ENCODE assay signal across 1 cellular context in the genomic region with DNA sequence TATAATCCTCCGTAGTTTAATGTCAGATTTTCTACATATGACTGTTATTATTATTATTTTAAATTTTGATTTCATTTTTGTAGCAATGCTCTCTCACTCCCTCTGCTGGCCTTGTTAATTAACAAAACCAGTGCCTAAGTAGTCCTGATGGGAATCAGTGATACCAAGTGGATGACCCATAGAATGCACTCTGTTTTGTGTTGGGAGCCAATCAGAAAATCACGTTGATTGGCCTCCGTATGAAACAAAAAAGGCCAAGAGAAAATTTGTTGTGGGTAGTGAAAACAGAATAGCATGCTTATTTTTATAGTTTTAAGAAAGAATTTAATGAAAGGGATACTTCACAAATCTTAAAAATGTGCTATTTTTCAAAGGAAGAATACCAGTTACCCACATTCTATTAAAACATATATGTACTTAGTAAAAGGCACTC.
TF ChIP-seq lines count a peak whose summit lies in the region.

No MANE protein-coding gene starts in this region.

TF ChIP-seq in GM23338, 12 proteins besides CTCF, POLR2A, EP300 and RAD21 (continued from another document):
- TF ChIP-seq ZNF331 (CRISPR knock-in tag; IDR thresholded peaks at IDR 0.05; ENCODE audit: low read depth) (no peak), NANOG (IDR thresholded peaks at IDR 0.05; ENCODE audit: borderline replicate concordance) (no peak), POLR2AphosphoS5 (IDR thresholded peaks at IDR 0.05; ENCODE audit: low read depth) (no peak), EZH2 (IDR thresholded peaks at IDR 0.05; ENCODE audit: low read depth, unreplicated experiment) (no peak), JUNB (IDR thresholded peaks at IDR 0.05; ENCODE audit: unreplicated experiment) (no peak), EZH2phosphoT487 (IDR thresholded peaks at IDR 0.05; ENCODE audit: unreplicated experiment) (no peak), ZNF114 (CRISPR knock-in tag; IDR thresholded peaks at IDR 0.05) (no peak), CREB1 (CRISPR knock-in tag; IDR thresholded peaks at IDR 0.05; ENCODE audit: low read depth) (no peak)
- TF ChIP-seq, protein P1, sequence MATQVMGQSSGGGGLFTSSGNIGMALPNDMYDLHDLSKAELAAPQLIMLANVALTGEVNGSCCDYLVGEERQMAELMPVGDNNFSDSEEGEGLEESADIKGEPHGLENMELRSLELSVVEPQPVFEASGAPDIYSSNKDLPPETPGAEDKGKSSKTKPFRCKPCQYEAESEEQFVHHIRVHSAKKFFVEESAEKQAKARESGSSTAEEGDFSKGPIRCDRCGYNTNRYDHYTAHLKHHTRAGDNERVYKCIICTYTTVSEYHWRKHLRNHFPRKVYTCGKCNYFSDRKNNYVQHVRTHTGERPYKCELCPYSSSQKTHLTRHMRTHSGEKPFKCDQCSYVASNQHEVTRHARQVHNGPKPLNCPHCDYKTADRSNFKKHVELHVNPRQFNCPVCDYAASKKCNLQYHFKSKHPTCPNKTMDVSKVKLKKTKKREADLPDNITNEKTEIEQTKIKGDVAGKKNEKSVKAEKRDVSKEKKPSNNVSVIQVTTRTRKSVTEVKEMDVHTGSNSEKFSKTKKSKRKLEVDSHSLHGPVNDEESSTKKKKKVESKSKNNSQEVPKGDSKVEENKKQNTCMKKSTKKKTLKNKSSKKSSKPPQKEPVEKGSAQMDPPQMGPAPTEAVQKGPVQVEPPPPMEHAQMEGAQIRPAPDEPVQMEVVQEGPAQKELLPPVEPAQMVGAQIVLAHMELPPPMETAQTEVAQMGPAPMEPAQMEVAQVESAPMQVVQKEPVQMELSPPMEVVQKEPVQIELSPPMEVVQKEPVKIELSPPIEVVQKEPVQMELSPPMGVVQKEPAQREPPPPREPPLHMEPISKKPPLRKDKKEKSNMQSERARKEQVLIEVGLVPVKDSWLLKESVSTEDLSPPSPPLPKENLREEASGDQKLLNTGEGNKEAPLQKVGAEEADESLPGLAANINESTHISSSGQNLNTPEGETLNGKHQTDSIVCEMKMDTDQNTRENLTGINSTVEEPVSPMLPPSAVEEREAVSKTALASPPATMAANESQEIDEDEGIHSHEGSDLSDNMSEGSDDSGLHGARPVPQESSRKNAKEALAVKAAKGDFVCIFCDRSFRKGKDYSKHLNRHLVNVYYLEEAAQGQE (IDR thresholded peaks at IDR 0.05; ENCODE audit: unreplicated experiment): no peak
- TF ChIP-seq, protein P2, sequence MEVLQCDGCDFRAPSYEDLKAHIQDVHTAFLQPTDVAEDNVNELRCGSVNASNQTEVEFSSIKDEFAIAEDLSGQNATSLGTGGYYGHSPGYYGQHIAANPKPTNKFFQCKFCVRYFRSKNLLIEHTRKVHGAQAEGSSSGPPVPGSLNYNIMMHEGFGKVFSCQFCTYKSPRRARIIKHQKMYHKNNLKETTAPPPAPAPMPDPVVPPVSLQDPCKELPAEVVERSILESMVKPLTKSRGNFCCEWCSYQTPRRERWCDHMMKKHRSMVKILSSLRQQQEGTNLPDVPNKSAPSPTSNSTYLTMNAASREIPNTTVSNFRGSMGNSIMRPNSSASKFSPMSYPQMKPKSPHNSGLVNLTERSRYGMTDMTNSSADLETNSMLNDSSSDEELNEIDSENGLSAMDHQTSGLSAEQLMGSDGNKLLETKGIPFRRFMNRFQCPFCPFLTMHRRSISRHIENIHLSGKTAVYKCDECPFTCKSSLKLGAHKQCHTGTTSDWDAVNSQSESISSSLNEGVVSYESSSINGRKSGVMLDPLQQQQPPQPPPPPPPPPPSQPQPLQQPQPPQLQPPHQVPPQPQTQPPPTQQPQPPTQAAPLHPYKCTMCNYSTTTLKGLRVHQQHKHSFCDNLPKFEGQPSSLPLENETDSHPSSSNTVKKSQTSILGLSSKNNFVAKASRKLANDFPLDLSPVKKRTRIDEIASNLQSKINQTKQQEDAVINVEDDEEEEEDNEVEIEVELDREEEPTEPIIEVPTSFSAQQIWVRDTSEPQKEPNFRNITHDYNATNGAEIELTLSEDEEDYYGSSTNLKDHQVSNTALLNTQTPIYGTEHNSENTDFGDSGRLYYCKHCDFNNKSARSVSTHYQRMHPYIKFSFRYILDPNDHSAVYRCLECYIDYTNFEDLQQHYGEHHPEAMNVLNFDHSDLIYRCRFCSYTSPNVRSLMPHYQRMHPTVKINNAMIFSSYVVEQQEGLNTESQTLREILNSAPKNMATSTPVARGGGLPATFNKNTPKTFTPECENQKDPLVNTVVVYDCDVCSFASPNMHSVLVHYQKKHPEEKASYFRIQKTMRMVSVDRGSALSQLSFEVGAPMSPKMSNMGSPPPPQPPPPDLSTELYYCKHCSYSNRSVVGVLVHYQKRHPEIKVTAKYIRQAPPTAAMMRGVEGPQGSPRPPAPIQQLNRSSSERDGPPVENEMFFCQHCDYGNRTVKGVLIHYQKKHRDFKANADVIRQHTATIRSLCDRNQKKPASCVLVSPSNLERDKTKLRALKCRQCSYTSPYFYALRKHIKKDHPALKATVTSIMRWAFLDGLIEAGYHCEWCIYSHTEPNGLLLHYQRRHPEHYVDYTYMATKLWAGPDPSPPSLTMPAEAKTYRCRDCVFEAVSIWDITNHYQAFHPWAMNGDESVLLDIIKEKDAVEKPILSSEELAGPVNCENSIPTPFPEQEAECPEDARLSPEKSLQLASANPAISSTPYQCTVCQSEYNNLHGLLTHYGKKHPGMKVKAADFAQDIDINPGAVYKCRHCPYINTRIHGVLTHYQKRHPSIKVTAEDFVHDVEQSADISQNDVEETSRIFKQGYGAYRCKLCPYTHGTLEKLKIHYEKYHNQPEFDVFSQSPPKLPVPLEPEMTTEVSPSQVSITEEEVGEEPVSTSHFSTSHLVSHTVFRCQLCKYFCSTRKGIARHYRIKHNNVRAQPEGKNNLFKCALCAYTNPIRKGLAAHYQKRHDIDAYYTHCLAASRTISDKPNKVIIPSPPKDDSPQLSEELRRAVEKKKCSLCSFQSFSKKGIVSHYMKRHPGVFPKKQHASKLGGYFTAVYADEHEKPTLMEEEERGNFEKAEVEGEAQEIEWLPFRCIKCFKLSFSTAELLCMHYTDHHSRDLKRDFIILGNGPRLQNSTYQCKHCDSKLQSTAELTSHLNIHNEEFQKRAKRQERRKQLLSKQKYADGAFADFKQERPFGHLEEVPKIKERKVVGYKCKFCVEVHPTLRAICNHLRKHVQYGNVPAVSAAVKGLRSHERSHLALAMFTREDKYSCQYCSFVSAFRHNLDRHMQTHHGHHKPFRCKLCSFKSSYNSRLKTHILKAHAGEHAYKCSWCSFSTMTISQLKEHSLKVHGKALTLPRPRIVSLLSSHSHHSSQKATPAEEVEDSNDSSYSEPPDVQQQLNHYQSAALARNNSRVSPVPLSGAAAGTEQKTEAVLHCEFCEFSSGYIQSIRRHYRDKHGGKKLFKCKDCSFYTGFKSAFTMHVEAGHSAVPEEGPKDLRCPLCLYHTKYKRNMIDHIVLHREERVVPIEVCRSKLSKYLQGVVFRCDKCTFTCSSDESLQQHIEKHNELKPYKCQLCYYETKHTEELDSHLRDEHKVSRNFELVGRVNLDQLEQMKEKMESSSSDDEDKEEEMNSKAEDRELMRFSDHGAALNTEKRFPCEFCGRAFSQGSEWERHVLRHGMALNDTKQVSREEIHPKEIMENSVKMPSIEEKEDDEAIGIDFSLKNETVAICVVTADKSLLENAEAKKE (CRISPR knock-in tag; IDR thresholded peaks at IDR 0.05): no peak
- TF ChIP-seq, protein P3, sequence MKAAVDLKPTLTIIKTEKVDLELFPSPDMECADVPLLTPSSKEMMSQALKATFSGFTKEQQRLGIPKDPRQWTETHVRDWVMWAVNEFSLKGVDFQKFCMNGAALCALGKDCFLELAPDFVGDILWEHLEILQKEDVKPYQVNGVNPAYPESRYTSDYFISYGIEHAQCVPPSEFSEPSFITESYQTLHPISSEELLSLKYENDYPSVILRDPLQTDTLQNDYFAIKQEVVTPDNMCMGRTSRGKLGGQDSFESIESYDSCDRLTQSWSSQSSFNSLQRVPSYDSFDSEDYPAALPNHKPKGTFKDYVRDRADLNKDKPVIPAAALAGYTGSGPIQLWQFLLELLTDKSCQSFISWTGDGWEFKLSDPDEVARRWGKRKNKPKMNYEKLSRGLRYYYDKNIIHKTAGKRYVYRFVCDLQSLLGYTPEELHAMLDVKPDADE (IDR thresholded peaks at IDR 0.05): no peak
